ENCODE assay signal across 7 cellular contexts in genomic region chr4:82372502-82372873, GRCh38. TPM values are rescaled to one million over a fixed set of nuclear protein-coding genes. Genes with fewer than 3 reads are reported as not detected.
DNase-seq lines count a peak whose midpoint lies in the region; ATAC-seq, FAIRE-seq and TF ChIP-seq lines count a peak whose summit lies in the region.

No MANE protein-coding gene starts in this region.

- H3K9me3 Mint-ChIP-seq in activated CD4-positive, alpha-beta memory T cell treated with anti-CD3 and anti-CD28 coated beads for 36 hours: no peaks in the 10 kb centered on the region

- H3K4me3 Mint-ChIP-seq in activated CD4-positive, alpha-beta memory T cell treated with anti-CD3 and anti-CD28 coated beads for 36 hours: peak overlapping the region; percentile 97

- POLR2A ChIA-PET in activated CD4-positive, alpha-beta memory T cell treated with anti-CD3 and anti-CD28 coated beads for 36 hours (lab: Charles Lee): interaction anchor here (1.1 to 4.6 kb wide), 5 partner anchors 11 to 56 kb away, joined by 3 to 52 read pairs (median 6); partner anchors contain the start of gene HNRNPDL

- H3K4me1 ChIP-seq in muscle layer of colon (ENCODE audit: insufficient read depth, low read length) (peaks cover 44% of the 10 kb centered on the region), stomach smooth muscle (ENCODE audit: control insufficient read depth, insufficient read depth, low read length) (peaks cover 14% of the 10 kb centered on the region)

- H3K9me3 ChIP-seq in muscle layer of colon (ENCODE audit: low read length): no peaks in the 10 kb centered on the region
- H3K9me3 ChIP-seq in stomach smooth muscle (ENCODE audit: control insufficient read depth in 2 of 2, low read length in 2 of 2): no peaks in the 10 kb centered on the region

- H3K27me3 ChIP-seq in muscle layer of colon (ENCODE audit: control insufficient read depth in 1 of 2, insufficient read depth in 2 of 2, low read length in 2 of 2): no peaks in the 10 kb centered on the region
- H3K27me3 ChIP-seq in stomach smooth muscle (ENCODE audit: control insufficient read depth in 1 of 2, insufficient read depth in 2 of 2, low read length in 2 of 2): no peaks in the 10 kb centered on the region

- H3K4me3 ChIP-seq in epithelial cell of esophagus (ENCODE audit: low read length) (peak overlapping the region; percentile 94), muscle layer of colon (ENCODE audit: low read depth in 1 of 2, low read length in 2 of 2) (peak overlapping the region; percentile 88 to 89), stomach smooth muscle (ENCODE audit: low read length in 2 of 2) (peak overlapping the region; percentile 96 to 100)

- H3K36me3 ChIP-seq in muscle layer of colon (ENCODE audit: insufficient read depth, low read length) (peaks cover 18% of the 10 kb centered on the region), stomach smooth muscle (ENCODE audit: control insufficient read depth in 2 of 2, insufficient read depth in 2 of 2, low read length in 2 of 2) (peaks cover 0 to 4% of the 10 kb centered on the region in 2 donors)

- no peak for TF ChIP-seq POLR2A in GM12892 (IDR thresholded peaks at IDR 0.05; ENCODE audit: low read depth, low read length)

- peak overlapping the region; percentile 97 for H3K27ac Mint-ChIP-seq in activated CD4-positive, alpha-beta memory T cell treated with anti-CD3 and anti-CD28 coated beads for 36 hours

- FAIRE-seq in GM12892 (lab: Jason Lieb, UNC): peak; percentile 84

- H3K36me3 Mint-ChIP-seq in activated CD4-positive, alpha-beta memory T cell treated with anti-CD3 and anti-CD28 coated beads for 36 hours: peaks cover 54% of the 10 kb centered on the region

- intact Hi-C loops in activated CD4-positive, alpha-beta memory T cell treated with anti-CD3 and anti-CD28 coated beads for 36 hours (cut with micrococcal nuclease): loop anchor here (1.0 to 10.0 kb wide), 4 partner anchors 10 to 910 kb away; partner anchors contain the start of gene COQ2

- TF ChIP-seq CTCF in epithelial cell of esophagus (IDR thresholded peaks at IDR 0.05; ENCODE audit: insufficient read depth, low read depth, low read length, missing control alignments): no peak

- DNase-seq in GM12892 (ENCODE audit: insufficient read length) (peak; percentile 19), NCI-H146 treated with DMSO at 0.1 percent for 48 hours (lab: John Stamatoyannopoulos, UW; ENCODE audit: unreplicated experiment) (peak; percentile 17), epithelial cell of esophagus (ENCODE audit: low read depth) (peak; percentile 35)
- peak; percentile 68 for DNase-seq in activated CD4-positive, alpha-beta memory T cell treated with anti-CD3 and anti-CD28 coated beads for 36 hours

- H3K27ac ChIP-seq in muscle layer of colon (ENCODE audit: low read depth, low read length) (peak overlapping the region; percentile 99), stomach smooth muscle (ENCODE audit: low read length) (peak overlapping the region; percentile 95)

- peaks cover 48% of the 10 kb centered on the region for H3K4me1 Mint-ChIP-seq in activated CD4-positive, alpha-beta memory T cell treated with anti-CD3 and anti-CD28 coated beads for 36 hours (ENCODE audit: low read depth)

- CTCF ChIA-PET in activated CD4-positive, alpha-beta memory T cell treated with anti-CD3 and anti-CD28 coated beads for 36 hours (lab: Charles Lee): interaction anchor here (1.4 to 4.1 kb wide), 5 partner anchors 9 to 59 kb away, joined by 3 to 26 read pairs (median 10); no protein-coding TSS in a partner anchor

- H3K9ac ChIP-seq in muscle layer of colon (ENCODE audit: low read length): peak overlapping the region; percentile 66
- H3K9ac ChIP-seq in stomach smooth muscle (ENCODE audit: low read length in 2 of 2): peak overlapping the region; percentile 89 to 95

- no peak for ATAC-seq in HG02840 (IDR thresholded peaks at IDR 0.05; ENCODE audit: low FRiP score, unreplicated experiment)

- H3K27me3 Mint-ChIP-seq in activated CD4-positive, alpha-beta memory T cell treated with anti-CD3 and anti-CD28 coated beads for 36 hours: no peaks in the 10 kb centered on the region

RNA-seq across cellular contexts. Expression of gene HNRNPD, which starts 1.3 kb away (rescaled TPM):
- polyA plus RNA-seq in GM12892 (2012; ENCODE audit: missing spikeins): 267 TPM
- total RNA-seq in activated CD4-positive, alpha-beta memory T cell treated with anti-CD3 and anti-CD28 coated beads for 36 hours: 100 to 1,000 TPM; 398 to 400 TPM

RNA-seq across cellular contexts. Expression of gene HNRNPDL, which starts 57.8 kb away (rescaled TPM):
- polyA plus RNA-seq in GM12892 (2012; ENCODE audit: missing spikeins): 275 TPM
- 100 to 1,000 TPM; 264 to 277 TPM for total RNA-seq in activated CD4-positive, alpha-beta memory T cell treated with anti-CD3 and anti-CD28 coated beads for 36 hours

RNA-seq across cellular contexts. Expression of gene ENOPH1, which starts 57.9 kb away (rescaled TPM):
- 53.1 TPM for polyA plus RNA-seq in GM12892 (2012; ENCODE audit: missing spikeins)
- 10 to 100 TPM; 69.2 to 70.8 TPM for total RNA-seq in activated CD4-positive, alpha-beta memory T cell treated with anti-CD3 and anti-CD28 coated beads for 36 hours

Comparison
In these comparisons a context has a peak if more than half of its experiments do, and no peak if none do; other contexts are left out.
1. DNase-seq: peak in every context shown above with its lines; median percentile 68 in activated CD4-positive, alpha-beta memory T cell treated with anti-CD3 and anti-CD28 coated beads for 36 hours; 35 in epithelial cell of esophagus; 19 in GM12892; 17 in NCI-H146 treated with DMSO at 0.1 percent for 48 hours.